Comparison of ENCODE assay signal across 26 cellular contexts in genomic region chr1:161100534-161100933, GRCh38. TPM values are rescaled to one million over a fixed set of nuclear protein-coding genes. Genes with fewer than 3 reads are reported as not detected.
"Had no signal": no experiment of that assay in that cellular context is flagged by ENCODE, and none has a peak within 500 bp of the region (broad histone marks: within the 10 kb centered on the region; RNA-seq: fewer than 3 reads in every experiment).

No MANE protein-coding gene starts in this region.

- ATAC-seq: heart left ventricle; natural killer cell treated with Interleukin-12 subunit alpha and Interleukin-12 subunit beta and Interleukin-15 and Interleukin-18, amount 100 ng/mL, for 72 hours; pancreas; right lobe of liver; stimulated activated naive B cell treated with anti-CD40 and anti-IgM and Interleukin-4, amounts not matched to agents 10 μg/mL and 1 μg/mL and 100 μg/mL, for 72 hours; stimulated activated naive CD8-positive, alpha-beta T cell treated with anti-CD3 and anti-CD28 coated beads, Interleukin-15, amount 100 ng/mL, for 72 hours had no signal

- DNase-seq: effector CD4-positive, alpha-beta T cell; hippocampal formation; midbrain; occipital lobe; pancreas; right lobe of liver; spleen; stimulated activated CD4-positive, alpha-beta T cell treated with anti-CD3 and anti-CD28 coated beads, Interleukin-15, amount 100 ng/mL, for 24 hours; stimulated activated CD4-positive, alpha-beta T cell treated with anti-CD3 and anti-CD28 coated beads, Interleukin-1b, Interleukin-23, amount 100 ng/mL, for 48 hours; stimulated activated CD4-positive, alpha-beta T cell treated with anti-CD3 and anti-CD28 coated beads, Interleukin-4, amount 100 ng/mL, for 24 hours; stimulated activated naive B cell treated with anti-CD40 and anti-IgM and Interleukin-4, amounts not matched to agents 10 μg/mL and 1 μg/mL and 100 μg/mL, for 72 hours; stimulated activated naive CD8-positive, alpha-beta T cell treated with anti-CD3 and anti-CD28 coated beads, Interleukin-15, amount 100 ng/mL, for 72 hours; substantia nigra; transverse colon had no signal

- H3K27me3 ChIP-seq: heart left ventricle, pancreas, right lobe of liver, spleen, transverse colon had no signal

- H3K9me3 ChIP-seq: heart left ventricle, pancreas, right lobe of liver, spleen, thoracic aorta, transverse colon had no signal

- H3K4me3 ChIP-seq: coronary artery, heart left ventricle, pancreas, right lobe of liver, spleen, thoracic aorta, transverse colon had no signal

- H3K36me3 Mint-ChIP-seq: natural killer cell treated with Interleukin-12 subunit alpha and Interleukin-12 subunit beta and Interleukin-15 and Interleukin-18, amount 100 ng/mL, for 72 hours had no signal

- H3K4me3 Mint-ChIP-seq: stimulated activated naive B cell treated with anti-CD40 and anti-IgM and Interleukin-4, amounts not matched to agents 10 μg/mL and 1 μg/mL and 100 μg/mL, for 72 hours; stimulated activated naive CD8-positive, alpha-beta T cell treated with anti-CD3 and anti-CD28 coated beads, Interleukin-15, amount 100 ng/mL, for 72 hours had no signal

- H3K27ac Mint-ChIP-seq: natural killer cell treated with Interleukin-12 subunit alpha and Interleukin-12 subunit beta and Interleukin-15 and Interleukin-18, amount 100 ng/mL, for 72 hours; progenitor cell of endocrine pancreas; stimulated activated naive B cell treated with anti-CD40 and anti-IgM and Interleukin-4, amounts not matched to agents 10 μg/mL and 1 μg/mL and 100 μg/mL, for 72 hours had no signal

- H3K36me3 ChIP-seq: thoracic aorta had no signal

- H3K9me3 Mint-ChIP-seq: natural killer cell treated with Interleukin-12 subunit alpha and Interleukin-12 subunit beta and Interleukin-15 and Interleukin-18, amount 100 ng/mL, for 72 hours; stimulated activated naive B cell treated with anti-CD40 and anti-IgM and Interleukin-4, amounts not matched to agents 10 μg/mL and 1 μg/mL and 100 μg/mL, for 72 hours; stimulated activated naive CD8-positive, alpha-beta T cell treated with anti-CD3 and anti-CD28 coated beads, Interleukin-15, amount 100 ng/mL, for 72 hours had no signal

- H3K27me3 Mint-ChIP-seq: natural killer cell treated with Interleukin-12 subunit alpha and Interleukin-12 subunit beta and Interleukin-15 and Interleukin-18, amount 100 ng/mL, for 72 hours; stimulated activated naive B cell treated with anti-CD40 and anti-IgM and Interleukin-4, amounts not matched to agents 10 μg/mL and 1 μg/mL and 100 μg/mL, for 72 hours; stimulated activated naive CD8-positive, alpha-beta T cell treated with anti-CD3 and anti-CD28 coated beads, Interleukin-15, amount 100 ng/mL, for 72 hours had no signal

RNA-seq across cellular contexts. Expression of gene KLHDC9, which starts 2.4 kb away (rescaled TPM):
- total RNA-seq: skeletal muscle tissue had no signal

RNA-seq across cellular contexts. Expression of gene NECTIN4, which starts 11.2 kb away (rescaled TPM):
- total RNA-seq: frontal cortex; natural killer cell treated with Interleukin-12 subunit alpha and Interleukin-12 subunit beta and Interleukin-15 and Interleukin-18, amount 100 ng/mL, for 72 hours; occipital lobe; right lobe of liver; skeletal muscle tissue; spleen had no signal

RNA-seq across cellular contexts. Expression of gene ARHGAP30, which starts 30.8 kb away (rescaled TPM):
- total RNA-seq: chondrocyte, dermis microvascular lymphatic vessel endothelial cell, fibroblast of lung, glomerular endothelial cell, progenitor cell of endocrine pancreas, renal cortical epithelial cell had no signal
